Comparison of ENCODE assay signal across 12 cellular contexts in genomic region chr17:19334331-19334730, GRCh38. TPM values are rescaled to one million over a fixed set of nuclear protein-coding genes. Genes with fewer than 3 reads are reported as not detected.
DNase-seq lines count a peak whose midpoint lies in the region; ATAC-seq and TF ChIP-seq lines count a peak whose summit lies in the region.
"Had no signal": no experiment of that assay in that cellular context is flagged by ENCODE, and none has a peak within 500 bp of the region (broad histone marks: within the 10 kb centered on the region; RNA-seq: fewer than 3 reads in every experiment).

No MANE protein-coding gene starts in this region.

- intact Hi-C loops in sigmoid colon (cut with DNase I): no loop called here
- intact Hi-C loops in CD14-positive monocyte (cut with micrococcal nuclease): no loop called here

- WGBS in hepatocyte (ENCODE audit: low lambda C conversion rate, missing lambda C conversion rate): 97% methylated on average over 4 of the region's 6 CpGs
- WGBS in sigmoid colon, 2 donors: 87% methylated on average over 6 of the region's 6 CpGs

- H3K9me3 Mint-ChIP-seq in CD14-positive monocyte: peaks cover 0 to 5% (median 0%) of the 10 kb centered on the region in 7 donors
- H3K9me3 Mint-ChIP-seq: CD8-positive, alpha-beta memory T cell; GM23338 had no signal

- no peak overlapping the region for H3K4me2 ChIP-seq in hepatocyte
- H3K4me2 ChIP-seq: A549, GM23338 had no signal

- DNase-seq in D341Med (ENCODE audit: low spot score): peak; percentile 45
- no peak for DNase-seq in RWPE1 (ENCODE audit: low spot score)
- DNase-seq in hepatocyte (ENCODE audit: low spot score): peak; percentile 2
- DNase-seq in sigmoid colon: peak; percentile 54
- DNase-seq in CD14-positive monocyte (ENCODE audit: low spot score): no peak
- no peak for DNase-seq in Peyer's patch
- DNase-seq: CD8-positive, alpha-beta memory T cell; DMS 273 treated with DMSO at 0.1 percent for 48 hours had no signal

- H3K9me2 ChIP-seq in hepatocyte (replicated peaks; ENCODE audit: insufficient read depth): no peaks in the 10 kb centered on the region

- H3K79me2 ChIP-seq in hepatocyte: no peaks in the 10 kb centered on the region

- no peak overlapping the region for H3K4me3 ChIP-seq in hepatocyte
- H3K4me3 ChIP-seq in sigmoid colon: no peak overlapping the region
- no peak overlapping the region for H3K4me3 ChIP-seq in Peyer's patch
- H3K4me3 ChIP-seq: A549, GM23338 had no signal

- H3K9me3 ChIP-seq in hepatocyte (ENCODE audit: low read depth): no peaks in the 10 kb centered on the region
- H3K9me3 ChIP-seq in sigmoid colon: no peaks in the 10 kb centered on the region
- H3K9me3 ChIP-seq in Peyer's patch: no peaks in the 10 kb centered on the region
- H3K9me3 ChIP-seq: A549 had no signal

- H3K4me3 Mint-ChIP-seq in CD14-positive monocyte: no peak overlapping the region
- H3K4me3 Mint-ChIP-seq: CD8-positive, alpha-beta memory T cell; GM23338 had no signal

- H4K20me1 ChIP-seq in hepatocyte (ENCODE audit: insufficient read depth, poor library complexity, severe bottlenecking): no peaks in the 10 kb centered on the region

- no peaks in the 10 kb centered on the region for H3K4me1 Mint-ChIP-seq in CD14-positive monocyte
- H3K4me1 Mint-ChIP-seq: CD8-positive, alpha-beta memory T cell had no signal

- CTCF ChIA-PET in RWPE1 (lab: Yijun Ruan, JAX): no interaction called here

- POLR2A ChIA-PET in RWPE1 (lab: Yijun Ruan, JAX; ENCODE audit: low non-redundant PET): no interaction called here

- H3K27ac ChIP-seq in RWPE1 (0 out of 2 replicates have a peak overlapping the region, but pooled peaks have one; percentile 17), hepatocyte (no peak overlapping the region), sigmoid colon (no peak overlapping the region), Peyer's patch (no peak overlapping the region)
- H3K27ac ChIP-seq: A549 had no signal

- H3K36me3 ChIP-seq in hepatocyte (replicated peaks; ENCODE audit: insufficient read depth, low read depth) (no peaks in the 10 kb centered on the region), sigmoid colon (peaks cover 4 to 37% (median 6%) of the 10 kb centered on the region in 4 donors), Peyer's patch (peaks cover 0 to 14% (median 0%) of the 10 kb centered on the region in 3 donors)

- H3K27me3 ChIP-seq in hepatocyte (no peaks in the 10 kb centered on the region), sigmoid colon (no peaks in the 10 kb centered on the region), Peyer's patch (no peaks in the 10 kb centered on the region)

- no peak overlapping the region for H2AFZ ChIP-seq in hepatocyte
- H2AFZ ChIP-seq: GM23338 had no signal

- TF ChIP-seq CTCF in RWPE1 (conservative IDR thresholded peaks at IDR 0.05; ENCODE audit: low read depth): no peak
- no peak for TF ChIP-seq CTCF in hepatocyte (IDR thresholded peaks at IDR 0.05; ENCODE audit: poor library complexity)
- no peak for TF ChIP-seq CTCF in sigmoid colon (IDR thresholded peaks at IDR 0.05)
- no peak for TF ChIP-seq CTCF in CD14-positive monocyte (IDR thresholded peaks at IDR 0.05)
- TF ChIP-seq CTCF in Peyer's patch (IDR thresholded peaks at IDR 0.05): no peak

- ATAC-seq in GM18867 (IDR thresholded peaks at IDR 0.05; ENCODE audit: unreplicated experiment): no peak
- ATAC-seq: A549 had no signal

- peaks cover 26 to 59% (median 33%) of the 10 kb centered on the region in 3 donors for H3K27me3 Mint-ChIP-seq in CD14-positive monocyte (ENCODE audit: low read depth in 3 of 3)

- no peak for TF ChIP-seq EP300 in sigmoid colon (IDR thresholded peaks at IDR 0.05)

- H3K36me3 Mint-ChIP-seq in CD14-positive monocyte: no peaks in the 10 kb centered on the region
- H3K36me3 Mint-ChIP-seq: CD8-positive, alpha-beta memory T cell had no signal

- no peak overlapping the region for H3K27ac Mint-ChIP-seq in CD14-positive monocyte
- H3K27ac Mint-ChIP-seq: CD8-positive, alpha-beta memory T cell; GM23338 had no signal

- TF ChIP-seq POLR2A in sigmoid colon (IDR thresholded peaks at IDR 0.05) (no peak), Peyer's patch (IDR thresholded peaks at IDR 0.05) (no peak)

- peaks cover 13% of the 10 kb centered on the region for H3K4me1 ChIP-seq in hepatocyte (ENCODE audit: insufficient read depth)
- peaks cover 0 to 36% (median 8%) of the 10 kb centered on the region in 4 donors for H3K4me1 ChIP-seq in sigmoid colon
- H3K4me1 ChIP-seq in Peyer's patch: peaks cover 0 to 6% (median 3%) of the 10 kb centered on the region in 4 donors

RNA-seq across cellular contexts. Expression of gene B9D1, which starts 28.2 kb away (rescaled TPM):
- total RNA-seq in hepatocyte: 19.0 and 29.6 TPM in 2 replicates
- 30.8 and 51.3 TPM in 2 replicates for polyA plus RNA-seq in hepatocyte
- total RNA-seq in sigmoid colon: 10 to 100 TPM; 15.2 to 22.4 (median 16.0) TPM
- 10 to 100 TPM in 1 of 3 donors, 1 to 10 TPM in 2; 6.6 to 12.1 (median 6.9) TPM for polyA plus RNA-seq in sigmoid colon
- polyA plus RNA-seq in CD14-positive monocyte: not detected
- 10 to 100 TPM in 1 of 4 donors, 1 to 10 TPM in 2, not detected in 1; 4.5 to 15.7 (median 5.6) TPM for total RNA-seq in Peyer's patch

RNA-seq across cellular contexts. Expression of gene MAPK7, which starts 44.0 kb away (rescaled TPM):
- total RNA-seq in hepatocyte: 19.9 and 26.1 TPM in 2 replicates
- 36.9 and 49.0 TPM in 2 replicates for polyA plus RNA-seq in hepatocyte
- 10 to 100 TPM; 22.4 to 45.7 (median 29.5) TPM for total RNA-seq in sigmoid colon
- 10 to 100 TPM; 18.3 to 35.9 (median 22.8) TPM for polyA plus RNA-seq in sigmoid colon
- polyA plus RNA-seq in CD14-positive monocyte: 1 to 10 TPM; 9.3 to 10.0 TPM
- total RNA-seq in Peyer's patch: 10 to 100 TPM; 35.0 to 60.7 (median 46.5) TPM

RNA-seq across cellular contexts. Expression of gene MFAP4, which starts 52.7 kb away (rescaled TPM):
- total RNA-seq in hepatocyte: 360 and 362 TPM in 2 replicates
- 739 and 801 TPM in 2 replicates for polyA plus RNA-seq in hepatocyte
- 100 to 1,000 TPM; 189 to 324 (median 195) TPM for total RNA-seq in sigmoid colon
- polyA plus RNA-seq in sigmoid colon: 10 to 100 TPM in 2 of 3 donors, 1 to 10 TPM in 1; 9.9 to 52.2 (median 42.0) TPM
- polyA plus RNA-seq in CD14-positive monocyte: under 1 TPM; 0.12 to 0.73 TPM
- total RNA-seq in Peyer's patch: 10 to 100 TPM; 12.6 to 70.8 (median 43.9) TPM
- total RNA-seq: CD8-positive, alpha-beta memory T cell; HT1080 had no signal
- polyA plus RNA-seq: CD8-positive, alpha-beta memory T cell had no signal

Comparison
In these comparisons a context has a peak if more than half of its experiments do, and no peak if none do; other contexts are left out.
1. DNase-seq: peak in D341Med (single experiment), hepatocyte (single experiment) and sigmoid colon (single experiment); none in RWPE1 (single experiment), CD14-positive monocyte (single experiment) and Peyer's patch (0 of 3).